In the genomic region with DNA sequence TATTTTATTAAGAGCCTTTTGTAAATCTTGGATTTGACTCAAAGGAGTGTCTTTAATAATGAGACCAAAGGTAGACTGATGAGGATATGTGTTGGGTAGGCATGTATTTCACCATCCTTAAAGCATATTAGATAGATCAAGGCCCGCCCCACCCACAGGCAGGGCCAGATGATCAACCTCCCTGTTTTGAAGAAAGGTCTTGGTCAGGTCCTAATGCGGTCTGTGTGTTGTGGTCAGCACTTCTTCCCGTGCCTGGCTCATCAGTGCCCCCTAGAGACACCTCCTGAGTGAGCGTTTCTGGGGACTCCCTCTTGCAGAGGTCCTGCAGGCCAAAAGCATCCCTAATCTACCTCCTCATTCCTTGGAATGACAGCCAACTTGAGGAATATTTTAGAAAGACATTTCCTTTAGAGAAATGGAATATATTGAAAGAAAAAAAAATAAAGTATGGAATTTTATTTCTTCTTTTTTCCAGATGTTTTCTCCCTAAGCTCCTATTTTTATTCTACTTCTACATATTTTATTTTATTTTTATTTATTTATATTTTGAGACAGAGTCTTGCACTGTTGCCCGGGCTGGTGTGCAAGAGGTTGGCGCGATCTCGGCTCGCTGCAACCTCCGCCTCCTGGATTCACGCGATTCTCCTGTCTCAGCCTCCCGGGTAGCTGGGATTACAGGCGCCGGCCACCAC, we compare ENCODE assay signal across 8 cellular contexts. TPM values are rescaled to one million over a fixed set of nuclear protein-coding genes. Genes with fewer than 3 reads are reported as not detected.
DNase-seq lines count a peak whose midpoint lies in the region; ATAC-seq, FAIRE-seq and TF ChIP-seq lines count a peak whose summit lies in the region.

No MANE protein-coding gene starts in this region.

- ATAC-seq in GM19438 (IDR thresholded peaks at IDR 0.05; ENCODE audit: low read depth, unreplicated experiment) (peak; percentile 92), HG03378 (IDR thresholded peaks at IDR 0.05; ENCODE audit: unreplicated experiment) (peak; percentile 90), pancreas (peak; percentile 88 to 98 (median 96))

- H3K27me3 Mint-ChIP-seq in activated T-helper 1 cell treated with anti-CD3 and anti-CD28 coated beads, Interleukin-12 subunit alpha, Interleukin-12 subunit beta, Interleukin-2, Interleukin-4 antibody, amounts not matched to agents 30 ng/mL and 10 ng/mL and 1 ng/mL, durations not matched to agents 14 hours and 24 hours and 36 hours (ENCODE audit: insufficient read depth) = peaks cover 2% of the 10 kb centered on the region

- peaks cover 8 to 9% (median 8%) of the 10 kb centered on the region in 3 donors for H3K4me1 ChIP-seq in pancreas

- peak; percentile 58 to 79 (median 70) for TF ChIP-seq CTCF in pancreas (IDR thresholded peaks at IDR 0.05)

- H3K9me3 Mint-ChIP-seq in activated T-helper 1 cell treated with anti-CD3 and anti-CD28 coated beads, Interleukin-12 subunit alpha, Interleukin-12 subunit beta, Interleukin-2, Interleukin-4 antibody, amounts not matched to agents 30 ng/mL and 10 ng/mL and 1 ng/mL, durations not matched to agents 14 hours and 24 hours and 36 hours = no peaks in the 10 kb centered on the region

- H3K27ac Mint-ChIP-seq in activated T-helper 1 cell treated with anti-CD3 and anti-CD28 coated beads, Interleukin-12 subunit alpha, Interleukin-12 subunit beta, Interleukin-2, Interleukin-4 antibody, amounts not matched to agents 30 ng/mL and 10 ng/mL and 1 ng/mL, durations not matched to agents 14 hours and 24 hours and 36 hours = no peak overlapping the region

- H3K36me3 ChIP-seq in pancreas = no peaks in the 10 kb centered on the region

- no peaks in the 10 kb centered on the region for H3K4me1 Mint-ChIP-seq in activated T-helper 1 cell treated with anti-CD3 and anti-CD28 coated beads, Interleukin-12 subunit alpha, Interleukin-12 subunit beta, Interleukin-2, Interleukin-4 antibody, amounts not matched to agents 30 ng/mL and 10 ng/mL and 1 ng/mL, durations not matched to agents 14 hours and 24 hours and 36 hours (ENCODE audit: low read depth)

- 56 to 60% methylated on average over 15 of the region's 15 CpGs for whole genome bisulfite sequencing in pancreas, 2 donors

- DNase-seq in DMS153 treated with DMSO at 0.1 percent for 48 hours (lab: John Stamatoyannopoulos, UW; ENCODE audit: unreplicated experiment) = peak; percentile 53
- peak; percentile 76 for DNase-seq in NCI-H69 (lab: John Stamatoyannopoulos, UW)
- peak; percentile 16 for DNase-seq in activated T-helper 1 cell treated with anti-CD3 and anti-CD28 coated beads, Interleukin-12 subunit alpha, Interleukin-12 subunit beta, Interleukin-2, Interleukin-4 antibody, amounts not matched to agents 30 ng/mL and 10 ng/mL and 1 ng/mL, durations not matched to agents 14 hours and 24 hours and 36 hours (ENCODE audit: low spot score)
- peak in 41 of 42 donors; percentile 18 to 86 (median 66) for DNase-seq in head of caudate nucleus
- peak; percentile 80 to 89 (median 84) for DNase-seq in pancreas
- DNase-seq in NCI-H1048 (lab: John Stamatoyannopoulos, UW) = no peak

- H3K36me3 Mint-ChIP-seq in activated T-helper 1 cell treated with anti-CD3 and anti-CD28 coated beads, Interleukin-12 subunit alpha, Interleukin-12 subunit beta, Interleukin-2, Interleukin-4 antibody, amounts not matched to agents 30 ng/mL and 10 ng/mL and 1 ng/mL, durations not matched to agents 14 hours and 24 hours and 36 hours (ENCODE audit: low read depth) = no peaks in the 10 kb centered on the region

- no peak overlapping the region for H3K4me3 ChIP-seq in pancreas

- peak overlapping the region in 2 of 4 donors; percentile 54 to 60 for H3K27ac ChIP-seq in pancreas

- intact Hi-C loops in activated T-helper 1 cell treated with anti-CD3 and anti-CD28 coated beads, Interleukin-12 subunit alpha, Interleukin-12 subunit beta, Interleukin-2, Interleukin-4 antibody, amounts not matched to agents 30 ng/mL and 10 ng/mL and 1 ng/mL, durations not matched to agents 14 hours and 24 hours and 36 hours (cut with micrococcal nuclease) = loop anchor here (1.0 kb wide), 2 partner anchors 87 to 128 kb away; no protein-coding TSS in a partner anchor
- intact Hi-C loops in head of caudate nucleus (cut with DNase I) (loop anchor here (10.0 kb wide), 1 partner anchor 86 kb away; no protein-coding TSS in a partner anchor), pancreas (cut with DNase I) (no loop called here)

- no peaks in the 10 kb centered on the region for H3K27me3 ChIP-seq in pancreas

- H3K9me3 ChIP-seq in pancreas = no peaks in the 10 kb centered on the region

- H3K4me3 Mint-ChIP-seq in activated T-helper 1 cell treated with anti-CD3 and anti-CD28 coated beads, Interleukin-12 subunit alpha, Interleukin-12 subunit beta, Interleukin-2, Interleukin-4 antibody, amounts not matched to agents 30 ng/mL and 10 ng/mL and 1 ng/mL, durations not matched to agents 14 hours and 24 hours and 36 hours = no peak overlapping the region

- FAIRE-seq in pancreas (lab: Jason Lieb, UNC) = no peak

RNA-seq across cellular contexts. Expression of gene TM4SF4, which starts 6.0 kb away (rescaled TPM):
- not detected in 2 replicates for total RNA-seq in activated T-helper 1 cell treated with anti-CD3 and anti-CD28 coated beads, Interleukin-12 subunit alpha, Interleukin-12 subunit beta, Interleukin-2, Interleukin-4 antibody, amounts not matched to agents 30 ng/mL and 10 ng/mL and 1 ng/mL, durations not matched to agents 14 hours and 24 hours and 36 hours
- total RNA-seq in pancreas = 10 to 100 TPM; 38.2 to 90.1 (median 45.8) TPM
- 100 to 1,000 TPM in 1 of 2 donors, 10 to 100 TPM in 1; 18.9 to 411 TPM for polyA plus RNA-seq in pancreas

Comparison
In these comparisons a context has a peak if more than half of its experiments do, and no peak if none do; other contexts are left out.
1. RNA of gene TM4SF4, which starts 6.0 kb away (total RNA-seq): 38.2 to 90.1 TPM in pancreas; not detected in activated T-helper 1 cell treated with anti-CD3 and anti-CD28 coated beads, Interleukin-12 subunit alpha, Interleukin-12 subunit beta, Interleukin-2, Interleukin-4 antibody, amounts not matched to agents 30 ng/mL and 10 ng/mL and 1 ng/mL, durations not matched to agents 14 hours and 24 hours and 36 hours; every median in the first group is over 10 times any median in the second.
2. intact Hi-C loops: an anchor here in activated T-helper 1 cell treated with anti-CD3 and anti-CD28 coated beads, Interleukin-12 subunit alpha, Interleukin-12 subunit beta, Interleukin-2, Interleukin-4 antibody, amounts not matched to agents 30 ng/mL and 10 ng/mL and 1 ng/mL, durations not matched to agents 14 hours and 24 hours and 36 hours (1.0 kb wide) and head of caudate nucleus (10.0 kb wide); none called in pancreas.
3. Peak in every context shown above with its lines, with median percentiles within 50 percentile points of each other: ATAC-seq.